Comparison of ENCODE assay signal across 8 cellular contexts in genomic region chr19:35931161-35931873, GRCh38. TPM values are rescaled to one million over a fixed set of nuclear protein-coding genes. Genes with fewer than 3 reads are reported as not detected.
A peak's percentile ranks its signal among the peaks of the same experiment; 100 is the strongest.
DNase-seq lines count a peak whose midpoint lies in the region; ATAC-seq and TF ChIP-seq lines count a peak whose summit lies in the region.

No MANE protein-coding gene starts in this region.

- peaks cover 51 to 58% of the 10 kb centered on the region in 2 donors for H3K4me1 Mint-ChIP-seq in immature natural killer cell

- H3K4me3 ChIP-seq in WERI-Rb-1 (ENCODE audit: low read depth, low read length) (peak overlapping the region; percentile 37), cardiac fibroblast (replicated peaks in 1 of 2; ENCODE audit: low read depth in 2 of 2, low read length in 2 of 2) (peak overlapping the region; percentile 22 to 45)

- H3K27me3 Mint-ChIP-seq in immature natural killer cell (ENCODE audit: low read depth in 3 of 3), result peaks cover 10 to 28% (median 19%) of the 10 kb centered on the region in 3 donors

- no peaks in the 10 kb centered on the region for H3K9me3 Mint-ChIP-seq in immature natural killer cell

- H3K4me3 Mint-ChIP-seq in immature natural killer cell, result peak overlapping the region; percentile 75 to 88 (median 83)

- no peaks in the 10 kb centered on the region for H3K36me3 ChIP-seq in WERI-Rb-1

- no peaks in the 10 kb centered on the region for H3K9me3 ChIP-seq in WERI-Rb-1 (ENCODE audit: severe bottlenecking)

- peaks cover 0 to 5% (median 4%) of the 10 kb centered on the region in 3 donors for H3K36me3 Mint-ChIP-seq in immature natural killer cell

- TF ChIP-seq CTCF in WERI-Rb-1 (IDR thresholded peaks at IDR 0.05; ENCODE audit: low read depth, low read length), result peak; percentile 93
- peak; percentile 86 for TF ChIP-seq CTCF in cardiac fibroblast (IDR thresholded peaks at IDR 0.05; ENCODE audit: low read depth, low read length)

- H3K27ac ChIP-seq in WERI-Rb-1, result peak overlapping the region; percentile 75

- H3K27ac Mint-ChIP-seq in immature natural killer cell, result peak overlapping the region; percentile 91 to 98 (median 96)

- ATAC-seq in GM18870 (IDR thresholded peaks at IDR 0.05; ENCODE audit: unreplicated experiment) (peak; percentile 91), HG03135 (IDR thresholded peaks at IDR 0.05; ENCODE audit: unreplicated experiment) (peak; percentile 93)

- peak; percentile 100 for DNase-seq in AG08395 (ENCODE audit: low spot score)
- DNase-seq in NCI-H2196 (lab: John Stamatoyannopoulos, UW; ENCODE audit: unreplicated experiment), result peak; percentile 99
- peak; percentile 99 for DNase-seq in WERI-Rb-1
- peak; percentile 100 for DNase-seq in cardiac fibroblast (ENCODE audit: low read depth in 2 of 2)
- peak; percentile 99 to 100 (median 100) for DNase-seq in immature natural killer cell
- DNase-seq in smooth muscle cell of the brain vasculature (ENCODE audit: low read depth, low spot score), result peak; percentile 99

- H3K27me3 ChIP-seq in WERI-Rb-1 (ENCODE audit: insufficient read depth, low read depth, severe bottlenecking), result no peaks in the 10 kb centered on the region

RNA-seq across cellular contexts. Expression of gene LRFN3, which starts 4.9 kb away (rescaled TPM):
- polyA plus RNA-seq in immature natural killer cell, result under 1 TPM; 0.17 to 0.62 (median 0.32) TPM

RNA-seq across cellular contexts. Expression of gene TYROBP, which starts 23.2 kb away (rescaled TPM):
- polyA plus RNA-seq in immature natural killer cell, result 1,000 to 10,000 TPM; 2,771 to 3,312 (median 2,871) TPM

RNA-seq across cellular contexts. Expression of gene HCST, which starts 29.0 kb away (rescaled TPM):
- polyA plus RNA-seq in immature natural killer cell, result 1,000 to 10,000 TPM; 1,885 to 2,801 (median 2,654) TPM

RNA-seq across cellular contexts. Expression of gene NFKBID, which starts 31.0 kb away (rescaled TPM):
- polyA plus RNA-seq in immature natural killer cell, result 1 to 10 TPM; 2.7 to 8.0 (median 2.9) TPM

Comparison
In these comparisons a context has a peak if more than half of its experiments do, and no peak if none do; other contexts are left out.
1. Peak in every context shown above with its lines: DNase-seq, ATAC-seq, H3K4me3 ChIP-seq and H3K27ac ChIP-seq.